10 cellular contexts compared by ENCODE assay signal in genomic region chr19:29680447-29680846, GRCh38. TPM values are rescaled to one million over a fixed set of nuclear protein-coding genes. Genes with fewer than 3 reads are reported as not detected.
A peak's percentile ranks its signal among the peaks of the same experiment; 100 is the strongest.
DNase-seq lines count a peak whose midpoint lies in the region; ATAC-seq, FAIRE-seq and TF ChIP-seq lines count a peak whose summit lies in the region.
"Had no signal": no experiment of that assay in that cellular context is flagged by ENCODE, and none has a peak within 500 bp of the region (broad histone marks: within the 10 kb centered on the region; RNA-seq: fewer than 3 reads in every experiment).

No MANE protein-coding gene starts in this region.

- ATAC-seq in GM18907 (IDR thresholded peaks at IDR 0.05; ENCODE audit: unreplicated experiment) (peak; percentile 81), HG03442 (IDR thresholded peaks at IDR 0.05; ENCODE audit: unreplicated experiment) (peak; percentile 74), SK-N-SH treated with all-trans-retinoic acid at 6 μM for 48 hours (no peak)

- H3K36me3 ChIP-seq in esophagus (ENCODE audit: control insufficient read depth in 2 of 2, insufficient read depth in 2 of 2, low read length in 1 of 2), result peaks cover 0 to 14% of the 10 kb centered on the region in 2 donors

- peak overlapping the region; percentile 22 to 51 for H3K27ac ChIP-seq in esophagus (ENCODE audit: low read depth in 2 of 2, low read length in 1 of 2)
- H3K27ac ChIP-seq: KMS-11 had no signal

- no peaks in the 10 kb centered on the region for H3K27me3 Mint-ChIP-seq in activated CD4-positive, alpha-beta T cell treated with anti-CD3 and anti-CD28 coated beads, Interleukin-2, amount 10 ng/mL, durations not matched to agents 7 days and 5 days

- CTCF ChIA-PET in activated CD4-positive, alpha-beta T cell treated with anti-CD3 and anti-CD28 coated beads, Interleukin-2, amount 10 ng/mL, durations not matched to agents 7 days and 5 days (lab: Charles Lee), result interaction anchor here (0.8 to 4.2 kb wide), 8 partner anchors 8 to 70 kb away, joined by 3 to 32 read pairs (median 8); partner anchors contain the start of gene PLEKHF1

- H3K27me3 ChIP-seq in esophagus (ENCODE audit: control insufficient read depth in 1 of 2, insufficient read depth in 2 of 2, low read length in 2 of 2), result no peaks in the 10 kb centered on the region

- WGBS in esophagus, 2 donors, result 54 to 56% methylated on average over 12 of the region's 12 CpGs

- peak overlapping the region; percentile 87 for H3K27ac Mint-ChIP-seq in activated CD4-positive, alpha-beta T cell treated with anti-CD3 and anti-CD28 coated beads, Interleukin-2, amount 10 ng/mL, durations not matched to agents 7 days and 5 days

- H3K4me3 ChIP-seq in esophagus (ENCODE audit: low read depth in 1 of 2, low read length in 2 of 2), result no peak overlapping the region

- FAIRE-seq in urothelium cell line (lab: Jason Lieb, UNC), result no peak
- FAIRE-seq: keratinocyte had no signal

- peaks cover 0 to 38% of the 10 kb centered on the region in 2 donors for H3K4me1 ChIP-seq in esophagus (ENCODE audit: control insufficient read depth in 2 of 2, insufficient read depth in 2 of 2, low read length in 1 of 2)

- H3K36me3 Mint-ChIP-seq in activated CD4-positive, alpha-beta T cell treated with anti-CD3 and anti-CD28 coated beads, Interleukin-2, amount 10 ng/mL, durations not matched to agents 7 days and 5 days (ENCODE audit: low read depth), result peaks cover 27% of the 10 kb centered on the region

- no peaks in the 10 kb centered on the region for H3K9me3 Mint-ChIP-seq in activated CD4-positive, alpha-beta T cell treated with anti-CD3 and anti-CD28 coated beads, Interleukin-2, amount 10 ng/mL, durations not matched to agents 7 days and 5 days

- peak; percentile 86 for DNase-seq in activated CD4-positive, alpha-beta T cell treated with anti-CD3 and anti-CD28 coated beads, Interleukin-2, amount 10 ng/mL, durations not matched to agents 7 days and 5 days
- peak; percentile 66 to 83 (median 67) for DNase-seq in stimulated activated CD4-positive, alpha-beta T cell treated with anti-CD3 and anti-CD28 coated beads, TNF-alpha, amount 100 ng/mL, for 24 hours (ENCODE audit: low read depth in 3 of 3)
- DNase-seq in NCI-H146 treated with DMSO at 0.1 percent for 48 hours (lab: John Stamatoyannopoulos, UW; ENCODE audit: unreplicated experiment) (no peak), urothelium cell line (ENCODE audit: low spot score) (no peak)

- no peaks in the 10 kb centered on the region for H3K9me3 ChIP-seq in esophagus (ENCODE audit: control insufficient read depth in 2 of 2, insufficient read depth in 1 of 2, low read depth in 1 of 2, low read length in 1 of 2)

- POLR2A ChIA-PET in activated CD4-positive, alpha-beta T cell treated with anti-CD3 and anti-CD28 coated beads, Interleukin-2, amount 10 ng/mL, durations not matched to agents 7 days and 5 days (lab: Charles Lee), result no interaction called here

- H3K4me3 Mint-ChIP-seq in activated CD4-positive, alpha-beta T cell treated with anti-CD3 and anti-CD28 coated beads, Interleukin-2, amount 10 ng/mL, durations not matched to agents 7 days and 5 days, result peak overlapping the region; percentile 17

- H3K4me1 Mint-ChIP-seq in activated CD4-positive, alpha-beta T cell treated with anti-CD3 and anti-CD28 coated beads, Interleukin-2, amount 10 ng/mL, durations not matched to agents 7 days and 5 days, result peaks cover 75% of the 10 kb centered on the region

TF ChIP-seq in SK-N-SH treated with all-trans-retinoic acid at 6 μM for 48 hours, 23 proteins besides CTCF, POLR2A, EP300 and RAD21:
- TF ChIP-seq ZNF70 (CRISPR knock-in tag; IDR thresholded peaks at IDR 0.05) (no peak), CREB5 (CRISPR knock-in tag; IDR thresholded peaks at IDR 0.05; ENCODE audit: low read depth) (no peak), SNAI2 (CRISPR knock-in tag; IDR thresholded peaks at IDR 0.05) (no peak), POU6F1 (CRISPR knock-in tag; IDR thresholded peaks at IDR 0.05; ENCODE audit: borderline replicate concordance, low read depth) (no peak), ZNF565 (CRISPR knock-in tag; conservative IDR thresholded peaks at IDR 0.05; ENCODE audit: low read depth) (no peak), ARNTL (CRISPR knock-in tag; IDR thresholded peaks at IDR 0.05; ENCODE audit: borderline replicate concordance, low read depth) (no peak), RARB (CRISPR knock-in tag; IDR thresholded peaks at IDR 0.05) (no peak), TCF4 (CRISPR knock-in tag; IDR thresholded peaks at IDR 0.05; ENCODE audit: borderline replicate concordance) (no peak), ESRRG (CRISPR knock-in tag; IDR thresholded peaks at IDR 0.05) (no peak), TOX (CRISPR knock-in tag; IDR thresholded peaks at IDR 0.05; ENCODE audit: borderline replicate concordance) (no peak), ZFP30 (CRISPR knock-in tag; IDR thresholded peaks at IDR 0.05) (no peak), GLIS3 (CRISPR knock-in tag; IDR thresholded peaks at IDR 0.05) (no peak), ISL1 (CRISPR knock-in tag; IDR thresholded peaks at IDR 0.05) (no peak), ZC3H10 (CRISPR knock-in tag; IDR thresholded peaks at IDR 0.05) (no peak), ZNF8 (CRISPR knock-in tag; IDR thresholded peaks at IDR 0.05) (no peak), CSDC2 (CRISPR knock-in tag; IDR thresholded peaks at IDR 0.05) (no peak)
- TF ChIP-seq, protein P1, sequence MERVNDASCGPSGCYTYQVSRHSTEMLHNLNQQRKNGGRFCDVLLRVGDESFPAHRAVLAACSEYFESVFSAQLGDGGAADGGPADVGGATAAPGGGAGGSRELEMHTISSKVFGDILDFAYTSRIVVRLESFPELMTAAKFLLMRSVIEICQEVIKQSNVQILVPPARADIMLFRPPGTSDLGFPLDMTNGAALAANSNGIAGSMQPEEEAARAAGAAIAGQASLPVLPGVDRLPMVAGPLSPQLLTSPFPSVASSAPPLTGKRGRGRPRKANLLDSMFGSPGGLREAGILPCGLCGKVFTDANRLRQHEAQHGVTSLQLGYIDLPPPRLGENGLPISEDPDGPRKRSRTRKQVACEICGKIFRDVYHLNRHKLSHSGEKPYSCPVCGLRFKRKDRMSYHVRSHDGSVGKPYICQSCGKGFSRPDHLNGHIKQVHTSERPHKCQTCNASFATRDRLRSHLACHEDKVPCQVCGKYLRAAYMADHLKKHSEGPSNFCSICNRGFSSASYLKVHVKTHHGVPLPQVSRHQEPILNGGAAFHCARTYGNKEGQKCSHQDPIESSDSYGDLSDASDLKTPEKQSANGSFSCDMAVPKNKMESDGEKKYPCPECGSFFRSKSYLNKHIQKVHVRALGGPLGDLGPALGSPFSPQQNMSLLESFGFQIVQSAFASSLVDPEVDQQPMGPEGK (CRISPR knock-in tag; IDR thresholded peaks at IDR 0.05; ENCODE audit: borderline replicate concordance), result no peak
- TF ChIP-seq, protein P2, sequence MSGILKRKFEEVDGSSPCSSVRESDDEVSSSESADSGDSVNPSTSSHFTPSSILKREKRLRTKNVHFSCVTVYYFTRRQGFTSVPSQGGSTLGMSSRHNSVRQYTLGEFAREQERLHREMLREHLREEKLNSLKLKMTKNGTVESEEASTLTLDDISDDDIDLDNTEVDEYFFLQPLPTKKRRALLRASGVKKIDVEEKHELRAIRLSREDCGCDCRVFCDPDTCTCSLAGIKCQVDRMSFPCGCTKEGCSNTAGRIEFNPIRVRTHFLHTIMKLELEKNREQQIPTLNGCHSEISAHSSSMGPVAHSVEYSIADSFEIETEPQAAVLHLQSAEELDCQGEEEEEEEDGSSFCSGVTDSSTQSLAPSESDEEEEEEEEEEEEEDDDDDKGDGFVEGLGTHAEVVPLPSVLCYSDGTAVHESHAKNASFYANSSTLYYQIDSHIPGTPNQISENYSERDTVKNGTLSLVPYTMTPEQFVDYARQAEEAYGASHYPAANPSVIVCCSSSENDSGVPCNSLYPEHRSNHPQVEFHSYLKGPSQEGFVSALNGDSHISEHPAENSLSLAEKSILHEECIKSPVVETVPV (CRISPR knock-in tag; IDR thresholded peaks at IDR 0.05), result no peak

RNA-seq across cellular contexts. Expression of gene PLEKHF1, which starts 15.2 kb away (rescaled TPM):
- 10 to 100 TPM; 49.4 to 52.1 TPM for total RNA-seq in activated CD4-positive, alpha-beta T cell treated with anti-CD3 and anti-CD28 coated beads, Interleukin-2, amount 10 ng/mL, durations not matched to agents 7 days and 5 days
- polyA plus RNA-seq in esophagus, result 10 to 100 TPM; 15.1 to 33.6 TPM

RNA-seq across cellular contexts. Expression of gene C19orf12, which starts 34.6 kb away (rescaled TPM):
- total RNA-seq in activated CD4-positive, alpha-beta T cell treated with anti-CD3 and anti-CD28 coated beads, Interleukin-2, amount 10 ng/mL, durations not matched to agents 7 days and 5 days, result 10 to 100 TPM; 36.5 to 38.8 TPM
- polyA plus RNA-seq in esophagus, result 1 to 10 TPM; 8.2 to 8.4 TPM

Comparison
In these comparisons a context has a peak if more than half of its experiments do, and no peak if none do; other contexts are left out.
1. DNase-seq: peak in activated CD4-positive, alpha-beta T cell treated with anti-CD3 and anti-CD28 coated beads, Interleukin-2, amount 10 ng/mL, durations not matched to agents 7 days and 5 days (single experiment) and stimulated activated CD4-positive, alpha-beta T cell treated with anti-CD3 and anti-CD28 coated beads, TNF-alpha, amount 100 ng/mL, for 24 hours (3 of 3); none in NCI-H146 treated with DMSO at 0.1 percent for 48 hours (single experiment) and urothelium cell line (single experiment).